ENCODE assay signal across 1 cellular context in genomic region chr5:10601246-10602030, GRCh38.
TF ChIP-seq lines count a peak whose summit lies in the region.

No MANE protein-coding gene starts in this region.

TF ChIP-seq in K562, 482 proteins besides CTCF, POLR2A, EP300 and RAD21 (continued from another document and continues in another):
- TF ChIP-seq ZNF143 (CRISPR knock-in tag; IDR thresholded peaks at IDR 0.05) (peak; percentile 60; the same call in 1 of the 2 replicates), CCAR2 (IDR thresholded peaks at IDR 0.05; ENCODE audit: low read depth, low read length) (no peak), ZNF780A (CRISPR knock-in tag; IDR thresholded peaks at IDR 0.05) (no peak), ZNF639 (CRISPR knock-in tag; conservative IDR thresholded peaks at IDR 0.05 in 1 of 2, IDR thresholded peaks at IDR 0.05 in 1 of 2) (0 out of 4 replicates have a peak, but pooled peaks of 1 of the 2 experiments have one; percentile 48), ZHX1 (conservative IDR thresholded peaks at IDR 0.05; ENCODE audit: low read length) (no peak), TFAM (CRISPR knock-in tag; conservative IDR thresholded peaks at IDR 0.05) (no peak), ZNF253 (CRISPR knock-in tag; conservative IDR thresholded peaks at IDR 0.05) (no peak), SMARCA5 (IDR thresholded peaks at IDR 0.05) (0 out of 2 replicates have a peak, but pooled peaks have one; percentile 59), SREBF1 (IDR thresholded peaks at IDR 0.05; ENCODE audit: borderline replicate concordance, low read depth, low read length) (peak; percentile 54; the same call in 1 of the 2 replicates), ZNF133 (CRISPR knock-in tag; IDR thresholded peaks at IDR 0.05) (0 out of 2 replicates have a peak, but pooled peaks have one; percentile 21), NR2C2 (CRISPR knock-in tag; IDR thresholded peaks at IDR 0.05) (no peak), NR2C2 (tag; IDR thresholded peaks at IDR 0.05) (peak; percentile 36; the same call in 1 of the 2 replicates), FOS (IDR thresholded peaks at IDR 0.05; ENCODE audit: extremely low read depth, insufficient read length) (no peak), CEBPG (CRISPR knock-in tag; IDR thresholded peaks at IDR 0.05) (peak; percentile 50; the same call in 1 of the 2 replicates), CEBPG (tag; conservative IDR thresholded peaks at IDR 0.05 in 1 of 2, IDR thresholded peaks at IDR 0.05 in 1 of 2) (peak; percentile 15 to 45; a peak in 3 of 4 replicates), TAL1 (IDR thresholded peaks at IDR 0.05) (no peak), ZNF444 (CRISPR knock-in tag; IDR thresholded peaks at IDR 0.05) (no peak), MAZ (CRISPR knock-in tag; conservative IDR thresholded peaks at IDR 0.05 in 1 of 2, IDR thresholded peaks at IDR 0.05 in 1 of 2) (0 out of 4 replicates have a peak, but pooled peaks of 1 of the 2 experiments have one; percentile 32), ZNF23 (CRISPR knock-in tag; IDR thresholded peaks at IDR 0.05) (no peak), HMBOX1 (IDR thresholded peaks at IDR 0.05) (peak; percentile 11; the same call in 1 of the 2 replicates), RNF2 (IDR thresholded peaks at IDR 0.05) (no peak), RBM25 (IDR thresholded peaks at IDR 0.05; ENCODE audit: low read depth, low read length, severe bottlenecking) (no peak), ARHGAP35 (IDR thresholded peaks at IDR 0.05; ENCODE audit: partially characterized antibody) (no peak), AFF4 (CRISPR knock-in tag; IDR thresholded peaks at IDR 0.05) (no peak), POLR2AphosphoS5 (IDR thresholded peaks at IDR 0.05; ENCODE audit: control insufficient read depth, insufficient read depth, low read depth, low read length) (no peak), DMBX1 (CRISPR knock-in tag; IDR thresholded peaks at IDR 0.05; ENCODE audit: borderline replicate concordance) (peak; percentile 67; the same call in 1 of the 2 replicates), TRIM24 (IDR thresholded peaks at IDR 0.05) (peak in 1 of 2 experiments; percentile 14; a peak in 1 of 4 replicates), CTBP1 (IDR thresholded peaks at IDR 0.05; ENCODE audit: borderline replicate concordance) (peak; percentile 56), ZNF212 (CRISPR knock-in tag; IDR thresholded peaks at IDR 0.05) (no peak), ZBTB12 (CRISPR knock-in tag; IDR thresholded peaks at IDR 0.05) (no peak), NFIX (CRISPR knock-in tag; IDR thresholded peaks at IDR 0.05; ENCODE audit: low read depth) (peak; percentile 96), SLC30A9 (CRISPR knock-in tag; IDR thresholded peaks at IDR 0.05) (no peak), ZC3H11A (IDR thresholded peaks at IDR 0.05; ENCODE audit: low read depth, low read length) (no peak), CREM (IDR thresholded peaks at IDR 0.05; ENCODE audit: low read depth) (peak; percentile 5; the same call in 1 of the 2 replicates), HINFP (tag; conservative IDR thresholded peaks at IDR 0.05; ENCODE audit: low read depth) (peak; percentile 52; the same call in 1 of the 2 replicates), GATAD2A (IDR thresholded peaks at IDR 0.05) (0 out of 2 replicates have a peak, but pooled peaks have one; percentile 19), ARID4B (CRISPR knock-in tag; IDR thresholded peaks at IDR 0.05) (no peak), ZBTB43 (CRISPR knock-in tag; IDR thresholded peaks at IDR 0.05) (no peak), HDAC2 (IDR thresholded peaks at IDR 0.05) (peak; percentile 13; the same call in 1 of the 2 replicates), CC2D1A (IDR thresholded peaks at IDR 0.05) (no peak), DDX20 (tag; IDR thresholded peaks at IDR 0.05; ENCODE audit: low read depth) (no peak), ZNF175 (CRISPR knock-in tag; IDR thresholded peaks at IDR 0.05; ENCODE audit: low read depth) (peak; percentile 77; the same call in 1 of the 2 replicates), HLTF (IDR thresholded peaks at IDR 0.05) (0 out of 2 replicates have a peak, but pooled peaks have one; percentile 33), PREB (CRISPR knock-in tag; IDR thresholded peaks at IDR 0.05) (no peak)
